6 cellular contexts compared by ENCODE assay signal in the genomic region with DNA sequence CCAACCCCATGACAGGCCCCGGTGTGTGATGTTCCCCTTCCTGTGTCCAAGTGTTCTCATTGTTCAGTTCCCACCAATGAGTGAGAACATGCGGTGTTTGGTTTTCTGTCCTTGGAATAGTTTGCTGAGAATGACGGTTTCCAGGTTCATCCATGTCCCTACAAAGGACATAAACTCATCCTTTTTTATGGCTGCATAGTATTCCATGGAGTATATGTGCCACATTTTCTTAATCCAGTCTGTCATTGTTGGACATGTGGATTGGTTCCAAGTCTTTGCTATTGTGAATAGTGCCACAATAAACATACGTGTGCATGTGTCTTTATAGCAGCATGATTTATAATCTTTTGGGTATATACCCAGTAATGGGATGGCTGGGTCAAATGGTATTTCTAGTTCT.
DNase-seq lines count a peak whose midpoint lies in the region; TF ChIP-seq lines count a peak whose summit lies in the region.
"Not testable (repeated sequence)": the region's sequence is repeated elsewhere in the genome, so short reads cannot be mapped to it uniquely, and the experiment has no call there.

No MANE protein-coding gene starts in this region.

- H3K9me3 ChIP-seq in Caco-2; HEK293 (ENCODE audit: control insufficient read depth, insufficient read depth, low read depth, low read length): not testable (repeated sequence)

- TF ChIP-seq CTCF in Caco-2 (IDR thresholded peaks at IDR 0.05; ENCODE audit: insufficient read depth in 1 of 2, low read depth in 1 of 2, low read length in 1 of 2, severe bottlenecking in 1 of 2, unreplicated experiment in 1 of 2); HEK293 (tag by site-specific recombination; IDR thresholded peaks at IDR 0.05); type B pancreatic cell (conservative IDR thresholded peaks at IDR 0.05): not testable (repeated sequence)

- H3K27me3 ChIP-seq in Caco-2 (replicated peaks; ENCODE audit: control insufficient read depth, insufficient read depth, low read length) = not testable (repeated sequence)

- H3K4me3 ChIP-seq in Caco-2 (ENCODE audit: low read depth, low read length); HEK293 (ENCODE audit: low read depth, low read length): not testable (repeated sequence)

- not testable (repeated sequence) for H3K4me3 Mint-ChIP-seq in Caco-2 (ENCODE audit: unreplicated experiment); activated CD4-positive, alpha-beta memory T cell treated with anti-CD3 and anti-CD28 coated beads for 36 hours; activated T-helper 2 cell treated with anti-CD3 and anti-CD28 coated beads, Interferon-gamma antibody, Interleukin-2, Interleukin-4, amounts not matched to agents 10 μg/mL and 5 μg/mL and 100 μg/mL, durations not matched to agents 14 hours and 24 hours and 36 hours (ENCODE audit: low read depth); activated naive CD4-positive, alpha-beta T cell treated with anti-CD3 and anti-CD28 coated beads, Interleukin-2, amount 50 U/mL, for 24 hours; type B pancreatic cell

- H3K27ac ChIP-seq in HEK293 (ENCODE audit: extremely low read depth, low read depth, low read length) = not testable (repeated sequence)

- H3K4me1 ChIP-seq in Caco-2 = peaks cover 33% of the 10 kb centered on the region
- H3K4me1 ChIP-seq in HEK293 (ENCODE audit: control insufficient read depth, insufficient read depth, low read length) = not testable (repeated sequence)

- H3K36me3 ChIP-seq in Caco-2 (ENCODE audit: control insufficient read depth, insufficient read depth, low read length); HEK293 (ENCODE audit: control insufficient read depth in 2 of 2, insufficient read depth in 1 of 2, low read length in 2 of 2): not testable (repeated sequence)

- CTCF ChIA-PET in Caco-2 (lab: Charles Lee) = interaction anchor here (0.6 to 1.0 kb wide), 2 partner anchors 47 to 475 kb away, joined by 3 to 6 read pairs; no protein-coding TSS in a partner anchor
- CTCF ChIA-PET in HEK293 (lab: Yijun Ruan, JAX); activated CD4-positive, alpha-beta memory T cell treated with anti-CD3 and anti-CD28 coated beads for 36 hours (lab: Charles Lee): not testable (repeated sequence)

- H3K4me1 Mint-ChIP-seq in Caco-2 (ENCODE audit: low read depth, unreplicated experiment) (peaks cover 36% of the 10 kb centered on the region), type B pancreatic cell (ENCODE audit: unreplicated experiment) (peaks cover 14% of the 10 kb centered on the region)
- not testable (repeated sequence) for H3K4me1 Mint-ChIP-seq in activated CD4-positive, alpha-beta memory T cell treated with anti-CD3 and anti-CD28 coated beads for 36 hours (ENCODE audit: low read depth); activated naive CD4-positive, alpha-beta T cell treated with anti-CD3 and anti-CD28 coated beads, Interleukin-2, amount 50 U/mL, for 24 hours
- peaks cover 69% of the 10 kb centered on the region for H3K4me1 Mint-ChIP-seq in activated T-helper 2 cell treated with anti-CD3 and anti-CD28 coated beads, Interferon-gamma antibody, Interleukin-2, Interleukin-4, amounts not matched to agents 10 μg/mL and 5 μg/mL and 100 μg/mL, durations not matched to agents 14 hours and 24 hours and 36 hours (ENCODE audit: low read depth)

- H3K36me3 Mint-ChIP-seq in Caco-2 (ENCODE audit: insufficient read depth, unreplicated experiment); activated CD4-positive, alpha-beta memory T cell treated with anti-CD3 and anti-CD28 coated beads for 36 hours; activated naive CD4-positive, alpha-beta T cell treated with anti-CD3 and anti-CD28 coated beads, Interleukin-2, amount 50 U/mL, for 24 hours; type B pancreatic cell: not testable (repeated sequence)
- peaks cover 71% of the 10 kb centered on the region for H3K36me3 Mint-ChIP-seq in activated T-helper 2 cell treated with anti-CD3 and anti-CD28 coated beads, Interferon-gamma antibody, Interleukin-2, Interleukin-4, amounts not matched to agents 10 μg/mL and 5 μg/mL and 100 μg/mL, durations not matched to agents 14 hours and 24 hours and 36 hours (ENCODE audit: low read depth)

- not testable (repeated sequence) for BruUV-seq in Caco-2 (replicated peaks; lab: Mats Ljungman, UMichigan)

- DNase-seq in Caco-2; activated CD4-positive, alpha-beta memory T cell treated with anti-CD3 and anti-CD28 coated beads for 36 hours; activated T-helper 2 cell treated with anti-CD3 and anti-CD28 coated beads, Interferon-gamma antibody, Interleukin-2, Interleukin-4, amounts not matched to agents 10 μg/mL and 5 μg/mL and 100 μg/mL, durations not matched to agents 14 hours and 24 hours and 36 hours (ENCODE audit: low spot score); type B pancreatic cell (ENCODE audit: extremely low spot score, unreplicated experiment): not testable (repeated sequence)

- POLR2A ChIA-PET in Caco-2 (lab: Charles Lee) = interaction anchor here (1.0 kb wide), 1 partner anchor 560 kb away, joined by 4 read pairs; the partner anchor contains the start of genes ATP5F1C and KIN
- POLR2A ChIA-PET in HEK293 (lab: Yijun Ruan, JAX); activated CD4-positive, alpha-beta memory T cell treated with anti-CD3 and anti-CD28 coated beads for 36 hours (lab: Charles Lee): not testable (repeated sequence)

- H3K27me3 Mint-ChIP-seq in Caco-2 (ENCODE audit: insufficient read depth, unreplicated experiment); activated CD4-positive, alpha-beta memory T cell treated with anti-CD3 and anti-CD28 coated beads for 36 hours; activated T-helper 2 cell treated with anti-CD3 and anti-CD28 coated beads, Interferon-gamma antibody, Interleukin-2, Interleukin-4, amounts not matched to agents 10 μg/mL and 5 μg/mL and 100 μg/mL, durations not matched to agents 14 hours and 24 hours and 36 hours (ENCODE audit: low read depth); activated naive CD4-positive, alpha-beta T cell treated with anti-CD3 and anti-CD28 coated beads, Interleukin-2, amount 50 U/mL, for 24 hours; type B pancreatic cell: not testable (repeated sequence)

- not testable (repeated sequence) for H3K9me3 Mint-ChIP-seq in Caco-2 (ENCODE audit: unreplicated experiment); activated CD4-positive, alpha-beta memory T cell treated with anti-CD3 and anti-CD28 coated beads for 36 hours; activated naive CD4-positive, alpha-beta T cell treated with anti-CD3 and anti-CD28 coated beads, Interleukin-2, amount 50 U/mL, for 24 hours; type B pancreatic cell
- peaks cover 14% of the 10 kb centered on the region for H3K9me3 Mint-ChIP-seq in activated T-helper 2 cell treated with anti-CD3 and anti-CD28 coated beads, Interferon-gamma antibody, Interleukin-2, Interleukin-4, amounts not matched to agents 10 μg/mL and 5 μg/mL and 100 μg/mL, durations not matched to agents 14 hours and 24 hours and 36 hours

- intact Hi-C loops in Caco-2 (cut with micrococcal nuclease; ENCODE audit: unreplicated experiment) = loop anchor here (1.0 to 5.0 kb wide), 2 partner anchors 10 to 70 kb away; no protein-coding TSS in a partner anchor
- intact Hi-C loops in activated CD4-positive, alpha-beta memory T cell treated with anti-CD3 and anti-CD28 coated beads for 36 hours (cut with micrococcal nuclease); activated T-helper 2 cell treated with anti-CD3 and anti-CD28 coated beads, Interferon-gamma antibody, Interleukin-2, Interleukin-4, amounts not matched to agents 10 μg/mL and 5 μg/mL and 100 μg/mL, durations not matched to agents 14 hours and 24 hours and 36 hours (cut with micrococcal nuclease): not testable (repeated sequence)

- H3K27ac Mint-ChIP-seq in Caco-2 (ENCODE audit: unreplicated experiment) (peak overlapping the region; percentile 52), type B pancreatic cell (peak overlapping the region; percentile 30)
- H3K27ac Mint-ChIP-seq in activated CD4-positive, alpha-beta memory T cell treated with anti-CD3 and anti-CD28 coated beads for 36 hours = peak overlapping the region; percentile 42
- H3K27ac Mint-ChIP-seq in activated T-helper 2 cell treated with anti-CD3 and anti-CD28 coated beads, Interferon-gamma antibody, Interleukin-2, Interleukin-4, amounts not matched to agents 10 μg/mL and 5 μg/mL and 100 μg/mL, durations not matched to agents 14 hours and 24 hours and 36 hours = peak overlapping the region; percentile 90
- H3K27ac Mint-ChIP-seq in activated naive CD4-positive, alpha-beta T cell treated with anti-CD3 and anti-CD28 coated beads, Interleukin-2, amount 50 U/mL, for 24 hours = peak overlapping the region; percentile 25

TF ChIP-seq in HEK293, 187 proteins besides CTCF, POLR2A, EP300 and RAD21 (continues in another document):
- TF ChIP-seq, protein P1, sequence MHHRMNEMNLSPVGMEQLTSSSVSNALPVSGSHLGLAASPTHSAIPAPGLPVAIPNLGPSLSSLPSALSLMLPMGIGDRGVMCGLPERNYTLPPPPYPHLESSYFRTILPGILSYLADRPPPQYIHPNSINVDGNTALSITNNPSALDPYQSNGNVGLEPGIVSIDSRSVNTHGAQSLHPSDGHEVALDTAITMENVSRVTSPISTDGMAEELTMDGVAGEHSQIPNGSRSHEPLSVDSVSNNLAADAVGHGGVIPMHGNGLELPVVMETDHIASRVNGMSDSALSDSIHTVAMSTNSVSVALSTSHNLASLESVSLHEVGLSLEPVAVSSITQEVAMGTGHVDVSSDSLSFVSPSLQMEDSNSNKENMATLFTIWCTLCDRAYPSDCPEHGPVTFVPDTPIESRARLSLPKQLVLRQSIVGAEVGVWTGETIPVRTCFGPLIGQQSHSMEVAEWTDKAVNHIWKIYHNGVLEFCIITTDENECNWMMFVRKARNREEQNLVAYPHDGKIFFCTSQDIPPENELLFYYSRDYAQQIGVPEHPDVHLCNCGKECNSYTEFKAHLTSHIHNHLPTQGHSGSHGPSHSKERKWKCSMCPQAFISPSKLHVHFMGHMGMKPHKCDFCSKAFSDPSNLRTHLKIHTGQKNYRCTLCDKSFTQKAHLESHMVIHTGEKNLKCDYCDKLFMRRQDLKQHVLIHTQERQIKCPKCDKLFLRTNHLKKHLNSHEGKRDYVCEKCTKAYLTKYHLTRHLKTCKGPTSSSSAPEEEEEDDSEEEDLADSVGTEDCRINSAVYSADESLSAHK (tag by site-specific recombination; IDR thresholded peaks at IDR 0.05) = peak; percentile 37; the same call in 1 of the 2 replicates
- peak; percentile 92 for TF ChIP-seq ZNF146 (tag by site-specific recombination; IDR thresholded peaks at IDR 0.05)

Comparison
In these comparisons a context has a peak if more than half of its experiments do, and no peak if none do; other contexts are left out.
1. H3K27ac Mint-ChIP-seq: peak in every context shown above with its lines; median percentile 90 in activated T-helper 2 cell treated with anti-CD3 and anti-CD28 coated beads, Interferon-gamma antibody, Interleukin-2, Interleukin-4, amounts not matched to agents 10 μg/mL and 5 μg/mL and 100 μg/mL, durations not matched to agents 14 hours and 24 hours and 36 hours; 52 in Caco-2; 42 in activated CD4-positive, alpha-beta memory T cell treated with anti-CD3 and anti-CD28 coated beads for 36 hours; 30 in type B pancreatic cell; 25 in activated naive CD4-positive, alpha-beta T cell treated with anti-CD3 and anti-CD28 coated beads, Interleukin-2, amount 50 U/mL, for 24 hours.